ENCODE assay signal across 21 cellular contexts in genomic region chr18:34764451-34764850, GRCh38. TPM values are rescaled to one million over a fixed set of nuclear protein-coding genes. Genes with fewer than 3 reads are reported as not detected.
DNase-seq lines count a peak whose midpoint lies in the region; TF ChIP-seq lines count a peak whose summit lies in the region.
"Had no signal": no experiment of that assay in that cellular context is flagged by ENCODE, and none has a peak within 500 bp of the region (broad histone marks: within the 10 kb centered on the region; RNA-seq: fewer than 3 reads in every experiment).

No MANE protein-coding gene starts in this region.

- intact Hi-C loops in Caco-2 (cut with micrococcal nuclease; ENCODE audit: unreplicated experiment), result no loop called here

- no peaks in the 10 kb centered on the region for H3K36me3 ChIP-seq in Caco-2 (ENCODE audit: control insufficient read depth, insufficient read depth, low read length)
- H3K36me3 ChIP-seq: BLaER1, SJSA1 had no signal

- POLR2A ChIA-PET in Caco-2 (lab: Charles Lee), result no interaction called here

- peak; percentile 43 for DNase-seq in DMS79 (lab: John Stamatoyannopoulos, UW)
- no peak for DNase-seq in DMS79 treated with DMSO at 0.1 percent for 48 hours (lab: John Stamatoyannopoulos, UW)
- DNase-seq in fibroblast of mammary gland (ENCODE audit: low read depth), result no peak
- DNase-seq in retinal pigment epithelial cell (ENCODE audit: low read depth), result peak; percentile 19
- DNase-seq in NCI-H1694 treated with DMSO at 0.1 percent for 48 hours (lab: John Stamatoyannopoulos, UW), result no peak
- no peak for DNase-seq in Caco-2
- DNase-seq in LoVo (ENCODE audit: low spot score), result no peak
- DNase-seq: CD8-positive, alpha-beta T cell; DND-41; HCEC 1CT; Kasumi-1; NCI-H1417; NCI-H1930; NCI-H510A; NCI-H774 had no signal

- H3K27me3 Mint-ChIP-seq in Caco-2 (ENCODE audit: insufficient read depth, unreplicated experiment), result no peaks in the 10 kb centered on the region

- H3K4me3 ChIP-seq in fibroblast of mammary gland (ENCODE audit: control insufficient read depth, low read depth, low read length) (no peak overlapping the region), retinal pigment epithelial cell (ENCODE audit: low read length) (no peak overlapping the region), Caco-2 (ENCODE audit: low read depth, low read length) (no peak overlapping the region)
- H3K4me3 ChIP-seq: BLaER1, SJSA1 had no signal

- H3K36me3 Mint-ChIP-seq in Caco-2 (ENCODE audit: insufficient read depth, unreplicated experiment), result peaks cover 12% of the 10 kb centered on the region
- H3K36me3 Mint-ChIP-seq: CD8-positive, alpha-beta T cell had no signal

- H3K9me3 Mint-ChIP-seq in Caco-2 (ENCODE audit: unreplicated experiment), result peaks cover 14% of the 10 kb centered on the region
- H3K9me3 Mint-ChIP-seq: IgD-negative memory B cell had no signal

- H3K4me1 ChIP-seq in Caco-2, result no peaks in the 10 kb centered on the region
- H3K4me1 ChIP-seq: BLaER1 had no signal

- no TSS peak for BruUV-seq in Caco-2 (replicated peaks; lab: Mats Ljungman, UMichigan)

- H3K27me3 ChIP-seq in Caco-2 (replicated peaks; ENCODE audit: control insufficient read depth, insufficient read depth, low read length), result no peaks in the 10 kb centered on the region
- H3K27me3 ChIP-seq: BLaER1, SJSA1 had no signal

- no peak overlapping the region for H3K4me3 Mint-ChIP-seq in Caco-2 (ENCODE audit: unreplicated experiment)
- H3K4me3 Mint-ChIP-seq: CD8-positive, alpha-beta T cell; IgD-negative memory B cell had no signal

- H3K27ac ChIP-seq in VCaP, result peak overlapping the region; percentile 48
- H3K27ac ChIP-seq: 22Rv1, BLaER1, HL-60, SJSA1 had no signal

- CTCF ChIA-PET in Caco-2 (lab: Charles Lee), result no interaction called here

- H3K9me3 ChIP-seq in Caco-2, result no peaks in the 10 kb centered on the region
- H3K9me3 ChIP-seq: BLaER1, SJSA1 had no signal

- peaks cover 9% of the 10 kb centered on the region for H3K4me1 Mint-ChIP-seq in Caco-2 (ENCODE audit: low read depth, unreplicated experiment)

- TF ChIP-seq CTCF in VCaP (conservative IDR thresholded peaks at IDR 0.05), result no peak
- peak; percentile 10 for TF ChIP-seq CTCF in fibroblast of mammary gland (conservative IDR thresholded peaks at IDR 0.05; ENCODE audit: control insufficient read depth, insufficient read depth, low read depth, low read length)
- TF ChIP-seq CTCF in retinal pigment epithelial cell (conservative IDR thresholded peaks at IDR 0.05; ENCODE audit: low read depth, low read length), result peak; percentile 26
- TF ChIP-seq CTCF in Caco-2 (IDR thresholded peaks at IDR 0.05; ENCODE audit: insufficient read depth in 1 of 2, low read depth in 1 of 2, low read length in 1 of 2, severe bottlenecking in 1 of 2, unreplicated experiment in 1 of 2), result no peak

- H3K27ac Mint-ChIP-seq in Caco-2 (ENCODE audit: unreplicated experiment), result no peak overlapping the region
- H3K27ac Mint-ChIP-seq: CD8-positive, alpha-beta T cell; IgD-negative memory B cell had no signal

RNA-seq across cellular contexts. Expression of gene DTNA, which starts 54.4 kb away (rescaled TPM):
- 10.0 and 10.4 TPM in 2 replicates for total RNA-seq in Caco-2 (2022)
- total RNA-seq: CD8-positive, alpha-beta T cell had no signal

Comparison
In these comparisons a context has a peak if more than half of its experiments do, and no peak if none do; other contexts are left out.
1. DNase-seq: peak in DMS79 (single experiment) and retinal pigment epithelial cell (single experiment); none in DMS79 treated with DMSO at 0.1 percent for 48 hours (single experiment), fibroblast of mammary gland (single experiment), NCI-H1694 treated with DMSO at 0.1 percent for 48 hours (single experiment), Caco-2 (0 of 2) and LoVo (single experiment).
2. CTCF ChIP-seq: peak in fibroblast of mammary gland (single experiment) and retinal pigment epithelial cell (single experiment); none in VCaP (single experiment) and Caco-2 (0 of 2).